Comparison of ENCODE assay signal across 1 cellular context in the genomic region with DNA sequence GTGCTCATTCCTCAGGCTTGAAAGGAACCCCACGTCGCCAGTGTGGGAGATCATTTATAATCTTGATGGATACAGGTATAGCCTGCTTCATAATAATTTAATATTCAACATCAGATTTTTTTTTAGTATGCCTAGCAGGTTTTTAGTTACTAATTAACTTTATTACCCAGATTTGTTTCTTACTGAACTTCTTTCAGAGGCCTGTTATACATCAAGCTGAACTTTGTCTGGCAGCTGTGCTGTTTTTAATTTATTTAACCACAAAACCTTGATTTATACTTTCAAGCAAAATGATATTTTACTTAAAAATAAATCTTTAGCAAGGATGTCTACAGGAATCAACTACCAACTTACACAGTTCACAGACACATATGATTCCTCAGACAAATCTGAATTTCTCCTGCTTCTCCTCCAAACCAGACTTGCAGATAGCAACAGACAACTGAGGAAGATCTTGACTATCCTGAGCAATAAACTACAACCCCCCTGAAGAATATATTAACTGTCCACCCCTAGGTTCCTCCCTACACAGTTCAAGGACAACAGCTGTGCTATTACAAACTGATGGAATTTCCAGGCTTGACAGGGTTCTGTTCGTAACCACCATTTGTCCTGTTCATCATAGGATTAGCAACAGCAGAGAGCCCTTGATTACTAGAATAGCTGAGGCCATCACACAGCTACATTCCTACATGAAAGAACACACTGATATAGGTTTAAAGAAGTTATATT.
TF ChIP-seq lines count a peak whose summit lies in the region.

No MANE protein-coding gene starts in this region.

TF ChIP-seq in A549, 52 proteins besides CTCF, POLR2A, EP300 and RAD21:
- TF ChIP-seq JUNB (IDR thresholded peaks at IDR 0.05) (no peak), RCOR1 (IDR thresholded peaks at IDR 0.05; ENCODE audit: low read depth, low read length) (no peak), GATA3 (IDR thresholded peaks at IDR 0.05; ENCODE audit: borderline replicate concordance) (no peak), ZFP36 (IDR thresholded peaks at IDR 0.05; ENCODE audit: borderline replicate concordance, partially characterized antibody) (no peak), NFE2L2 (conservative IDR thresholded peaks at IDR 0.05; ENCODE audit: low read length) (no peak), FOSL2 (IDR thresholded peaks at IDR 0.05) (no peak), FOSL2 (CRISPR knock-in tag; IDR thresholded peaks at IDR 0.05) (no peak), MAFK (IDR thresholded peaks at IDR 0.05; ENCODE audit: partially characterized antibody) (no peak), CEBPB (IDR thresholded peaks at IDR 0.05) (no peak), CHD2 (IDR thresholded peaks at IDR 0.05; ENCODE audit: low read length, partially characterized antibody) (no peak), RFX5 (IDR thresholded peaks at IDR 0.05) (no peak), MYC (IDR thresholded peaks at IDR 0.05; ENCODE audit: borderline replicate concordance, low read length) (no peak), NR3C1 (IDR thresholded peaks at IDR 0.05) (no peak), HOXB13 (CRISPR knock-in tag; IDR thresholded peaks at IDR 0.05; ENCODE audit: low read depth) (no peak), FOXS1 (CRISPR knock-in tag; IDR thresholded peaks at IDR 0.05) (no peak), EHMT2 (IDR thresholded peaks at IDR 0.05; ENCODE audit: low read depth) (no peak), NPAS2 (CRISPR knock-in tag; IDR thresholded peaks at IDR 0.05; ENCODE audit: borderline replicate concordance) (no peak)
- TF ChIP-seq, protein P1, sequence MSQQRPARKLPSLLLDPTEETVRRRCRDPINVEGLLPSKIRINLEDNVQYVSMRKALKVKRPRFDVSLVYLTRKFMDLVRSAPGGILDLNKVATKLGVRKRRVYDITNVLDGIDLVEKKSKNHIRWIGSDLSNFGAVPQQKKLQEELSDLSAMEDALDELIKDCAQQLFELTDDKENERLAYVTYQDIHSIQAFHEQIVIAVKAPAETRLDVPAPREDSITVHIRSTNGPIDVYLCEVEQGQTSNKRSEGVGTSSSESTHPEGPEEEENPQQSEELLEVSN (IDR thresholded peaks at IDR 0.05; ENCODE audit: borderline replicate concordance, low read depth) = no peak
- TF ChIP-seq, protein P2, sequence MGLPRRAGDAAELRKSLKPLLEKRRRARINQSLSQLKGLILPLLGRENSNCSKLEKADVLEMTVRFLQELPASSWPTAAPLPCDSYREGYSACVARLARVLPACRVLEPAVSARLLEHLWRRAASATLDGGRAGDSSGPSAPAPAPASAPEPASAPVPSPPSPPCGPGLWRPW (IDR thresholded peaks at IDR 0.05) = no peak
- TF ChIP-seq, protein P3, sequence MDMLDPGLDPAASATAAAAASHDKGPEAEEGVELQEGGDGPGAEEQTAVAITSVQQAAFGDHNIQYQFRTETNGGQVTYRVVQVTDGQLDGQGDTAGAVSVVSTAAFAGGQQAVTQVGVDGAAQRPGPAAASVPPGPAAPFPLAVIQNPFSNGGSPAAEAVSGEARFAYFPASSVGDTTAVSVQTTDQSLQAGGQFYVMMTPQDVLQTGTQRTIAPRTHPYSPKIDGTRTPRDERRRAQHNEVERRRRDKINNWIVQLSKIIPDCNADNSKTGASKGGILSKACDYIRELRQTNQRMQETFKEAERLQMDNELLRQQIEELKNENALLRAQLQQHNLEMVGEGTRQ (IDR thresholded peaks at IDR 0.05) = no peak
TF ChIP-seq in A549: peak in this region for 0.
